Comparison of ENCODE assay signal across 17 cellular contexts in the genomic region with DNA sequence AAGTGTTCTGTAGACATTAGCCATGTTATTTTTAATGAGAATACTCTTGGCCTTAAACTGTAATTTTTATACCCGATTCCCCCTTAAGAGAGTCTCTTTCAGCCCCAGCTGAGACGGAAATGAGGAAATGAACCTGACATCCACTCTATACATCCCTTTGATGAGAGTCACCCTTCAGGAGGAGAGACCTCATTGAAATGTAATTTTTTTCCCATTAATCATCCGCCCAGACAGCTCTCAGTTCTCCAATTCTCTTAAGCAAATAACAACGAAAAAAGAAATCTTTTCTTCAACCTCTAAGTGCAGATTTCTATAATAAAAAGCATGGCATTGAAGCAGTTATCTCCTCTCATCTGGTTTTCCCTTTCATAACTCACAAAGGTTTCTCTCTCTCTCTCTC.
DNase-seq lines count a peak whose midpoint lies in the region; ATAC-seq and TF ChIP-seq lines count a peak whose summit lies in the region.
"Had no signal": no experiment of that assay in that cellular context is flagged by ENCODE, and none has a peak within 500 bp of the region (broad histone marks: within the 10 kb centered on the region; RNA-seq: fewer than 3 reads in every experiment).

No MANE protein-coding gene starts in this region.

- WGBS in GM23248 (ENCODE audit: low coverage in 1 of 2, low lambda C conversion rate in 2 of 2, missing lambda C conversion rate in 2 of 2), 2 experiments, result 53 to 56% methylated on average over 4 of the region's 4 CpGs

- no peak overlapping the region for H2AFZ ChIP-seq in GM23248

- peaks cover 1% of the 10 kb centered on the region for H3F3A ChIP-seq in GM23248 (ENCODE audit: insufficient read depth)

- no peak for TF ChIP-seq CTCF in brain microvascular endothelial cell (IDR thresholded peaks at IDR 0.05; ENCODE audit: low read depth, low read length, missing control alignments)

- no peaks in the 10 kb centered on the region for H3K79me2 ChIP-seq in GM23248 (ENCODE audit: insufficient read depth)

- no peak overlapping the region for H3K4me3 ChIP-seq in GM23248
- H3K4me3 ChIP-seq in brain microvascular endothelial cell (ENCODE audit: low read depth, low read length), result no peak overlapping the region
- H3K4me3 ChIP-seq: left lung, right atrium auricular region had no signal

- H3K9me2 ChIP-seq in GM23248 (ENCODE audit: insufficient read depth), result no peaks in the 10 kb centered on the region

- H3K4me2 ChIP-seq in GM23248 (ENCODE audit: unreplicated experiment), result no peak overlapping the region

- H3K9ac ChIP-seq in GM23248, result no peak overlapping the region

- H3K27me3 ChIP-seq in GM23248 (replicated peaks; ENCODE audit: insufficient read depth) (no peaks in the 10 kb centered on the region), brain microvascular endothelial cell (replicated peaks) (no peaks in the 10 kb centered on the region)
- H3K27me3 ChIP-seq: left lung, neutrophil, right atrium auricular region had no signal

- H3K27ac ChIP-seq in GM23248 (no peak overlapping the region), brain microvascular endothelial cell (no peak overlapping the region)
- H3K27ac ChIP-seq: left lung, neutrophil, right atrium auricular region had no signal

- no peaks in the 10 kb centered on the region for H3K9me3 ChIP-seq in GM23248 (ENCODE audit: low read depth)
- H3K9me3 ChIP-seq: left lung, neutrophil, right atrium auricular region had no signal

- no peaks in the 10 kb centered on the region for H4K20me1 ChIP-seq in GM23248 (ENCODE audit: insufficient read depth)

- DNase-seq in 8988T (peak; percentile 38), GM23248 (peak; percentile 38), NCI-H2227 treated with DMSO at 0.1 percent for 48 hours (lab: John Stamatoyannopoulos, UW) (peak; percentile 44), brain microvascular endothelial cell (peak; percentile 51), NCI-H128 (lab: John Stamatoyannopoulos, UW; ENCODE audit: unreplicated experiment) (no peak), H4 (ENCODE audit: low spot score) (no peak)
- no peak for DNase-seq in activated CD4-positive, alpha-beta T cell treated with anti-CD3 and anti-CD28 coated beads for 1 hour
- DNase-seq: ACHN; activated effector memory CD4-positive, alpha-beta T cell treated with Interleukin-2 at 50 U/mL for 16 hours; CD4-positive, alpha-beta T cell; DMS79; left lung; SHP77 had no signal

- no peaks in the 10 kb centered on the region for H3K36me3 ChIP-seq in GM23248 (ENCODE audit: low read depth)
- no peaks in the 10 kb centered on the region for H3K36me3 ChIP-seq in brain microvascular endothelial cell (replicated peaks)
- H3K36me3 ChIP-seq: left lung, neutrophil, right atrium auricular region had no signal

- H3K4me1 ChIP-seq in GM23248 (ENCODE audit: insufficient read depth), result peaks cover 6% of the 10 kb centered on the region
- H3K4me1 ChIP-seq: left lung, right atrium auricular region had no signal

- in situ Hi-C loops in GM23248 (cut with MboI) (no loop called here), brain microvascular endothelial cell (cut with HindIII; ENCODE audit: low pct_ligation_motif_present, low sequenced_read_pairs) (no loop called here)

- ATAC-seq in HG03108 (IDR thresholded peaks at IDR 0.05; ENCODE audit: unreplicated experiment), result no peak
- ATAC-seq: HepG2, left lung had no signal

Comparison
In these comparisons a context has a peak if more than half of its experiments do, and no peak if none do; other contexts are left out.
1. DNase-seq: peak in 8988T (single experiment), GM23248 (single experiment), NCI-H2227 treated with DMSO at 0.1 percent for 48 hours (single experiment) and brain microvascular endothelial cell (single experiment); none in NCI-H128 (single experiment), activated CD4-positive, alpha-beta T cell treated with anti-CD3 and anti-CD28 coated beads for 1 hour (single experiment) and H4 (single experiment).